Comparison of ENCODE assay signal across 1 cellular context in the genomic region with DNA sequence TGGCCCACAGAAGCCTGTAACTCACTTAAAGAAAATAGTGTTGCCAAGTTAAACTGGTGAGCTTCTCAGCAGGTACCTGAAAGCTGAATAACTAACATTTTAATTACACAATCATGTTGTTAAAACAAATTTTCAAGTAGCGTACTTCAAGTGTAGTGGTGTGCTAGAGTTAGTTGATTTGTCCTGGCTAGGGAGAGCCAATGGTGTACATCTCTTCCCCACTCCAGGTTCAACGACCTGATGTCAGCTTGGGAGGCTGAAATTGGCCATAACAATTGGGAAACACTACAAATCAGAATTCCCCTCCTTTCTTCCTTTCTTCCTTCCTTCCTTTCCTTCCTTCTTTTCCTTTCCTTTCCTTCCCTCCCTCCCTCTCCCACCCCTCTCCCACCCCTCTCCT.
TF ChIP-seq lines count a peak whose summit lies in the region.

No MANE protein-coding gene starts in this region.

TF ChIP-seq in GM23338, 12 proteins besides CTCF, POLR2A, EP300 and RAD21 (continued from another document):
- TF ChIP-seq, protein P1, sequence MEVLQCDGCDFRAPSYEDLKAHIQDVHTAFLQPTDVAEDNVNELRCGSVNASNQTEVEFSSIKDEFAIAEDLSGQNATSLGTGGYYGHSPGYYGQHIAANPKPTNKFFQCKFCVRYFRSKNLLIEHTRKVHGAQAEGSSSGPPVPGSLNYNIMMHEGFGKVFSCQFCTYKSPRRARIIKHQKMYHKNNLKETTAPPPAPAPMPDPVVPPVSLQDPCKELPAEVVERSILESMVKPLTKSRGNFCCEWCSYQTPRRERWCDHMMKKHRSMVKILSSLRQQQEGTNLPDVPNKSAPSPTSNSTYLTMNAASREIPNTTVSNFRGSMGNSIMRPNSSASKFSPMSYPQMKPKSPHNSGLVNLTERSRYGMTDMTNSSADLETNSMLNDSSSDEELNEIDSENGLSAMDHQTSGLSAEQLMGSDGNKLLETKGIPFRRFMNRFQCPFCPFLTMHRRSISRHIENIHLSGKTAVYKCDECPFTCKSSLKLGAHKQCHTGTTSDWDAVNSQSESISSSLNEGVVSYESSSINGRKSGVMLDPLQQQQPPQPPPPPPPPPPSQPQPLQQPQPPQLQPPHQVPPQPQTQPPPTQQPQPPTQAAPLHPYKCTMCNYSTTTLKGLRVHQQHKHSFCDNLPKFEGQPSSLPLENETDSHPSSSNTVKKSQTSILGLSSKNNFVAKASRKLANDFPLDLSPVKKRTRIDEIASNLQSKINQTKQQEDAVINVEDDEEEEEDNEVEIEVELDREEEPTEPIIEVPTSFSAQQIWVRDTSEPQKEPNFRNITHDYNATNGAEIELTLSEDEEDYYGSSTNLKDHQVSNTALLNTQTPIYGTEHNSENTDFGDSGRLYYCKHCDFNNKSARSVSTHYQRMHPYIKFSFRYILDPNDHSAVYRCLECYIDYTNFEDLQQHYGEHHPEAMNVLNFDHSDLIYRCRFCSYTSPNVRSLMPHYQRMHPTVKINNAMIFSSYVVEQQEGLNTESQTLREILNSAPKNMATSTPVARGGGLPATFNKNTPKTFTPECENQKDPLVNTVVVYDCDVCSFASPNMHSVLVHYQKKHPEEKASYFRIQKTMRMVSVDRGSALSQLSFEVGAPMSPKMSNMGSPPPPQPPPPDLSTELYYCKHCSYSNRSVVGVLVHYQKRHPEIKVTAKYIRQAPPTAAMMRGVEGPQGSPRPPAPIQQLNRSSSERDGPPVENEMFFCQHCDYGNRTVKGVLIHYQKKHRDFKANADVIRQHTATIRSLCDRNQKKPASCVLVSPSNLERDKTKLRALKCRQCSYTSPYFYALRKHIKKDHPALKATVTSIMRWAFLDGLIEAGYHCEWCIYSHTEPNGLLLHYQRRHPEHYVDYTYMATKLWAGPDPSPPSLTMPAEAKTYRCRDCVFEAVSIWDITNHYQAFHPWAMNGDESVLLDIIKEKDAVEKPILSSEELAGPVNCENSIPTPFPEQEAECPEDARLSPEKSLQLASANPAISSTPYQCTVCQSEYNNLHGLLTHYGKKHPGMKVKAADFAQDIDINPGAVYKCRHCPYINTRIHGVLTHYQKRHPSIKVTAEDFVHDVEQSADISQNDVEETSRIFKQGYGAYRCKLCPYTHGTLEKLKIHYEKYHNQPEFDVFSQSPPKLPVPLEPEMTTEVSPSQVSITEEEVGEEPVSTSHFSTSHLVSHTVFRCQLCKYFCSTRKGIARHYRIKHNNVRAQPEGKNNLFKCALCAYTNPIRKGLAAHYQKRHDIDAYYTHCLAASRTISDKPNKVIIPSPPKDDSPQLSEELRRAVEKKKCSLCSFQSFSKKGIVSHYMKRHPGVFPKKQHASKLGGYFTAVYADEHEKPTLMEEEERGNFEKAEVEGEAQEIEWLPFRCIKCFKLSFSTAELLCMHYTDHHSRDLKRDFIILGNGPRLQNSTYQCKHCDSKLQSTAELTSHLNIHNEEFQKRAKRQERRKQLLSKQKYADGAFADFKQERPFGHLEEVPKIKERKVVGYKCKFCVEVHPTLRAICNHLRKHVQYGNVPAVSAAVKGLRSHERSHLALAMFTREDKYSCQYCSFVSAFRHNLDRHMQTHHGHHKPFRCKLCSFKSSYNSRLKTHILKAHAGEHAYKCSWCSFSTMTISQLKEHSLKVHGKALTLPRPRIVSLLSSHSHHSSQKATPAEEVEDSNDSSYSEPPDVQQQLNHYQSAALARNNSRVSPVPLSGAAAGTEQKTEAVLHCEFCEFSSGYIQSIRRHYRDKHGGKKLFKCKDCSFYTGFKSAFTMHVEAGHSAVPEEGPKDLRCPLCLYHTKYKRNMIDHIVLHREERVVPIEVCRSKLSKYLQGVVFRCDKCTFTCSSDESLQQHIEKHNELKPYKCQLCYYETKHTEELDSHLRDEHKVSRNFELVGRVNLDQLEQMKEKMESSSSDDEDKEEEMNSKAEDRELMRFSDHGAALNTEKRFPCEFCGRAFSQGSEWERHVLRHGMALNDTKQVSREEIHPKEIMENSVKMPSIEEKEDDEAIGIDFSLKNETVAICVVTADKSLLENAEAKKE (CRISPR knock-in tag; IDR thresholded peaks at IDR 0.05), result no peak
- TF ChIP-seq EZH2 (IDR thresholded peaks at IDR 0.05; ENCODE audit: low read depth, unreplicated experiment) (no peak), JUNB (IDR thresholded peaks at IDR 0.05; ENCODE audit: unreplicated experiment) (no peak), CREB1 (CRISPR knock-in tag; IDR thresholded peaks at IDR 0.05; ENCODE audit: low read depth) (no peak), ZNF331 (CRISPR knock-in tag; IDR thresholded peaks at IDR 0.05; ENCODE audit: low read depth) (no peak), NANOG (IDR thresholded peaks at IDR 0.05; ENCODE audit: borderline replicate concordance) (no peak), POLR2AphosphoS5 (IDR thresholded peaks at IDR 0.05; ENCODE audit: low read depth) (no peak), ZNF114 (CRISPR knock-in tag; IDR thresholded peaks at IDR 0.05) (no peak), EZH2phosphoT487 (IDR thresholded peaks at IDR 0.05; ENCODE audit: unreplicated experiment) (no peak)
- TF ChIP-seq, protein P2, sequence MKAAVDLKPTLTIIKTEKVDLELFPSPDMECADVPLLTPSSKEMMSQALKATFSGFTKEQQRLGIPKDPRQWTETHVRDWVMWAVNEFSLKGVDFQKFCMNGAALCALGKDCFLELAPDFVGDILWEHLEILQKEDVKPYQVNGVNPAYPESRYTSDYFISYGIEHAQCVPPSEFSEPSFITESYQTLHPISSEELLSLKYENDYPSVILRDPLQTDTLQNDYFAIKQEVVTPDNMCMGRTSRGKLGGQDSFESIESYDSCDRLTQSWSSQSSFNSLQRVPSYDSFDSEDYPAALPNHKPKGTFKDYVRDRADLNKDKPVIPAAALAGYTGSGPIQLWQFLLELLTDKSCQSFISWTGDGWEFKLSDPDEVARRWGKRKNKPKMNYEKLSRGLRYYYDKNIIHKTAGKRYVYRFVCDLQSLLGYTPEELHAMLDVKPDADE (IDR thresholded peaks at IDR 0.05), result no peak
TF ChIP-seq in GM23338: peak in this region for 0.
